Comparison of ENCODE assay signal across 22 cellular contexts in genomic region chr2:28696261-28696660, GRCh38. TPM values are rescaled to one million over a fixed set of nuclear protein-coding genes. Genes with fewer than 3 reads are reported as not detected.
A peak's percentile ranks its signal among the peaks of the same experiment; 100 is the strongest.
DNase-seq lines count a peak whose midpoint lies in the region; ATAC-seq lines count a peak whose summit lies in the region.
"Had no signal": no experiment of that assay in that cellular context is flagged by ENCODE, and none has a peak within 500 bp of the region (broad histone marks: within the 10 kb centered on the region; RNA-seq: fewer than 3 reads in every experiment).

No MANE protein-coding gene starts in this region.

- no peak overlapping the region for H3K27ac Mint-ChIP-seq in activated CD8-positive, alpha-beta memory T cell treated with anti-CD3 and anti-CD28 coated beads, Interleukin-2, amount 10 ng/mL, durations not matched to agents 7 days and 5 days
- H3K27ac Mint-ChIP-seq: CD4-positive, CD25-positive, alpha-beta regulatory T cell had no signal

- H3K79me1 ChIP-seq in trophoblast cell (ENCODE audit: low read length) = peaks cover 33% of the 10 kb centered on the region

- no peak overlapping the region for H3K23ac ChIP-seq in trophoblast cell (ENCODE audit: low read length)

- no peaks in the 10 kb centered on the region for H3K36me3 ChIP-seq in trophoblast cell (ENCODE audit: control insufficient read depth in 1 of 2, insufficient read depth in 2 of 2, low read length in 2 of 2)
- H3K36me3 ChIP-seq: BE2C had no signal

- H3K18ac ChIP-seq in trophoblast cell (ENCODE audit: low read length) = peak overlapping the region; percentile 35

- H3K4me2 ChIP-seq in trophoblast cell (ENCODE audit: low read length) = no peak overlapping the region

- no peak overlapping the region for H3K4me3 ChIP-seq in trophoblast cell (ENCODE audit: low read depth, low read length)
- H3K4me3 ChIP-seq: GM12878 had no signal

- H3K27me3 Mint-ChIP-seq in activated CD8-positive, alpha-beta memory T cell treated with anti-CD3 and anti-CD28 coated beads, Interleukin-2, amount 10 ng/mL, durations not matched to agents 7 days and 5 days = no peaks in the 10 kb centered on the region
- H3K27me3 Mint-ChIP-seq: CD4-positive, CD25-positive, alpha-beta regulatory T cell had no signal

- no CpG with 5 or more reads among the region's 2 CpGs for WGBS in trophoblast cell (ENCODE audit: extremely low coverage, insufficient coverage, insufficient read length)

- CTCF ChIA-PET in activated CD8-positive, alpha-beta memory T cell treated with anti-CD3 and anti-CD28 coated beads, Interleukin-2, amount 10 ng/mL, durations not matched to agents 7 days and 5 days (lab: Charles Lee) = interaction anchor here (1.3 kb wide), 1 partner anchor 102 kb away, joined by 3 read pairs; no protein-coding TSS in a partner anchor

- H3K36me3 Mint-ChIP-seq in activated CD8-positive, alpha-beta memory T cell treated with anti-CD3 and anti-CD28 coated beads, Interleukin-2, amount 10 ng/mL, durations not matched to agents 7 days and 5 days = no peaks in the 10 kb centered on the region
- H3K36me3 Mint-ChIP-seq: CD4-positive, CD25-positive, alpha-beta regulatory T cell; CD8-positive, alpha-beta memory T cell had no signal

- H3K9me3 Mint-ChIP-seq in activated CD8-positive, alpha-beta memory T cell treated with anti-CD3 and anti-CD28 coated beads, Interleukin-2, amount 10 ng/mL, durations not matched to agents 7 days and 5 days (ENCODE audit: low read depth) = no peaks in the 10 kb centered on the region
- H3K9me3 Mint-ChIP-seq: CD4-positive, CD25-positive, alpha-beta regulatory T cell; CD8-positive, alpha-beta memory T cell had no signal

- peak overlapping the region; percentile 54 for H3K14ac ChIP-seq in trophoblast cell (ENCODE audit: low read length)

- H2AFZ ChIP-seq in trophoblast cell (ENCODE audit: insufficient read depth, low read length, poor library complexity) = no peak overlapping the region

- H3K4ac ChIP-seq in trophoblast cell (ENCODE audit: low read depth, low read length) = no peak overlapping the region

- no peaks in the 10 kb centered on the region for H3K27me3 ChIP-seq in trophoblast cell (ENCODE audit: insufficient read depth, low read length)
- H3K27me3 ChIP-seq: BE2C had no signal

- peak overlapping the region; percentile 97 for H3K27ac ChIP-seq in caudate nucleus (ENCODE audit: low read depth, low read length)
- H3K27ac ChIP-seq in trophoblast cell (ENCODE audit: low read depth, low read length) = no peak overlapping the region
- H3K27ac ChIP-seq: HL-60 had no signal

- H4K12ac ChIP-seq in trophoblast cell (ENCODE audit: low read depth, low read length) = no peak overlapping the region

- H2AK5ac ChIP-seq in trophoblast cell (ENCODE audit: low read length) = no peak overlapping the region

- no peaks in the 10 kb centered on the region for H3K4me1 Mint-ChIP-seq in activated CD8-positive, alpha-beta memory T cell treated with anti-CD3 and anti-CD28 coated beads, Interleukin-2, amount 10 ng/mL, durations not matched to agents 7 days and 5 days
- H3K4me1 Mint-ChIP-seq: CD4-positive, CD25-positive, alpha-beta regulatory T cell; CD8-positive, alpha-beta memory T cell had no signal

- peak; percentile 24 for DNase-seq in NCI-H69 (lab: John Stamatoyannopoulos, UW)
- no peak for DNase-seq in caudate nucleus (lab: John Stamatoyannopoulos, UW)
- peak; percentile 37 for DNase-seq in left kidney (ENCODE audit: low read depth, low spot score)
- DNase-seq in trophoblast cell = no peak
- DNase-seq in SIG-M5 (lab: John Stamatoyannopoulos, UW) = no peak
- no peak for DNase-seq in NCI-H226
- DNase-seq in activated CD8-positive, alpha-beta memory T cell treated with anti-CD3 and anti-CD28 coated beads, Interleukin-2, amount 10 ng/mL, durations not matched to agents 7 days and 5 days = no peak
- DNase-seq: ACHN; BE2C; CD4-positive, CD25-positive, alpha-beta regulatory T cell; CD8-positive, alpha-beta memory T cell; COR-L47; DMS 273 treated with DMSO at 0.1 percent for 48 hours; DMS53; DND-41; EL; HCEC 1CT; IMR-90; KBM-7 had no signal

- peaks cover 3% of the 10 kb centered on the region for H3K79me2 ChIP-seq in trophoblast cell (ENCODE audit: control insufficient read depth, insufficient read depth, low read length, poor library complexity)

- H3K4me3 Mint-ChIP-seq in activated CD8-positive, alpha-beta memory T cell treated with anti-CD3 and anti-CD28 coated beads, Interleukin-2, amount 10 ng/mL, durations not matched to agents 7 days and 5 days = no peak overlapping the region
- H3K4me3 Mint-ChIP-seq: CD4-positive, CD25-positive, alpha-beta regulatory T cell; CD8-positive, alpha-beta memory T cell had no signal

- peak overlapping the region; percentile 65 for H2BK120ac ChIP-seq in trophoblast cell (ENCODE audit: insufficient read depth, low read length, poor library complexity)

- H3K9me3 ChIP-seq in trophoblast cell (ENCODE audit: insufficient read depth, low read depth, low read length) = no peaks in the 10 kb centered on the region
- H3K9me3 ChIP-seq: BE2C had no signal

- H2BK5ac ChIP-seq in trophoblast cell (ENCODE audit: low read depth, low read length, poor library complexity) = peak overlapping the region; percentile 23

- peaks cover 18 to 31% of the 10 kb centered on the region in 2 experiments for H3K4me1 ChIP-seq in trophoblast cell (ENCODE audit: control insufficient read depth in 1 of 2, insufficient read depth in 2 of 2, low read length in 2 of 2)

- H4K8ac ChIP-seq in trophoblast cell (ENCODE audit: low read depth, low read length) = peak overlapping the region; percentile 39

- no peak for ATAC-seq in GM18520 (IDR thresholded peaks at IDR 0.05; ENCODE audit: unreplicated experiment)
- ATAC-seq in activated CD8-positive, alpha-beta memory T cell treated with anti-CD3 and anti-CD28 coated beads, Interleukin-2, amount 10 ng/mL, durations not matched to agents 7 days and 5 days = no peak
- ATAC-seq: GM12878 had no signal

- H2BK12ac ChIP-seq in trophoblast cell (ENCODE audit: low read length) = peak overlapping the region; percentile 63

- no peak overlapping the region for H3K9ac ChIP-seq in trophoblast cell (ENCODE audit: low read length)

- H4K91ac ChIP-seq in trophoblast cell (ENCODE audit: low read depth, low read length) = peak overlapping the region; percentile 80

RNA-seq across cellular contexts. Expression of gene PPP1CB, which starts 55.4 kb away (rescaled TPM):
- 286 and 295 TPM in 2 replicates for polyA plus RNA-seq in trophoblast cell (2013)
- 100 to 1,000 TPM; 153 to 218 TPM for total RNA-seq in activated CD8-positive, alpha-beta memory T cell treated with anti-CD3 and anti-CD28 coated beads, Interleukin-2, amount 10 ng/mL, durations not matched to agents 7 days and 5 days

Comparison
In these comparisons a context has a peak if more than half of its experiments do, and no peak if none do; other contexts are left out.
1. DNase-seq: peak in NCI-H69 (single experiment) and left kidney (single experiment); none in caudate nucleus (0 of 61), trophoblast cell (0 of 2), SIG-M5 (single experiment), NCI-H226 (single experiment) and activated CD8-positive, alpha-beta memory T cell treated with anti-CD3 and anti-CD28 coated beads, Interleukin-2, amount 10 ng/mL, durations not matched to agents 7 days and 5 days (single experiment).